Comparison of ENCODE assay signal across 1 cellular context in genomic region chr3:55570361-55570760, GRCh38.
TF ChIP-seq lines count a peak whose summit lies in the region.

No MANE protein-coding gene starts in this region.

TF ChIP-seq in H1, 55 proteins besides CTCF, POLR2A, EP300 and RAD21 (continued from another document):
- TF ChIP-seq SRF (IDR thresholded peaks at IDR 0.05; ENCODE audit: low read depth, low read length) (no peak), CHD7 (IDR thresholded peaks at IDR 0.05; ENCODE audit: insufficient replicate concordance, low read length) (no peak), USF2 (IDR thresholded peaks at IDR 0.05; ENCODE audit: low read length) (no peak), TEAD4 (IDR thresholded peaks at IDR 0.05; ENCODE audit: low read depth, low read length) (no peak), CREB1 (IDR thresholded peaks at IDR 0.05) (no peak), TAF7 (optimal IDR thresholded peaks at IDR 0.05; ENCODE audit: borderline replicate concordance, low read depth, low read length) (no peak), JUN (IDR thresholded peaks at IDR 0.05; ENCODE audit: low read depth, low read length) (no peak), CEBPB (IDR thresholded peaks at IDR 0.05; ENCODE audit: low read depth, low read length) (no peak), ATF3 (IDR thresholded peaks at IDR 0.05; ENCODE audit: insufficient read depth, low read depth, low read length) (no peak), TCF12 (IDR thresholded peaks at IDR 0.05; ENCODE audit: low read depth, low read length) (no peak), CHD1 (IDR thresholded peaks at IDR 0.05; ENCODE audit: low read depth, low read length) (no peak), SIRT6 (IDR thresholded peaks at IDR 0.05; ENCODE audit: low read length) (no peak), CBX8 (IDR thresholded peaks at IDR 0.05; ENCODE audit: borderline replicate concordance, low read depth, low read length) (no peak), FOSL1 (IDR thresholded peaks at IDR 0.05; ENCODE audit: insufficient read depth, low read depth, low read length) (no peak)
